Comparison of ENCODE assay signal across 18 cellular contexts in genomic region chr10:110782616-110783015, GRCh38.
A peak's percentile ranks its signal among the peaks of the same experiment; 100 is the strongest.
DNase-seq lines count a peak whose midpoint lies in the region; ATAC-seq, FAIRE-seq and TF ChIP-seq lines count a peak whose summit lies in the region.
"Had no signal": no experiment of that assay in that cellular context is flagged by ENCODE, and none has a peak within 500 bp of the region (broad histone marks: within the 10 kb centered on the region; RNA-seq: fewer than 3 reads in every experiment).

No MANE protein-coding gene starts in this region.

- H3K9ac ChIP-seq in HepG2 (ENCODE audit: insufficient read depth, low read depth, low read length) = no peak overlapping the region
- H3K9ac ChIP-seq: GM23248 had no signal

- H3K9me3 Mint-ChIP-seq in activated T-cell treated with anti-CD3 and anti-CD28 coated beads, Interleukin-2, amount 50 U/mL, for 24 hours = peaks cover 5% of the 10 kb centered on the region
- H3K9me3 Mint-ChIP-seq in CD8-positive, alpha-beta T cell = peaks cover 3% of the 10 kb centered on the region
- no peaks in the 10 kb centered on the region for H3K9me3 Mint-ChIP-seq in activated T-helper 17 cell treated with anti-CD3 and anti-CD28 coated beads, Interleukin-2, amount 50 U/mL, for 72 hours

- 7% methylated on average over 2 of the region's 2 CpGs for WGBS in HepG2 (ENCODE audit: low lambda C conversion rate)
- WGBS in small intestine, 3 donors = 75 to 91% (median 78%) methylated on average over 2 of the region's 2 CpGs

- CTCF ChIA-PET in CD8-positive, alpha-beta T cell (lab: Charles Lee) = interaction anchor here (4.3 kb wide), 1 partner anchor 111 kb away, joined by 19 read pairs; no protein-coding TSS in a partner anchor
- CTCF ChIA-PET in HepG2 (lab: Yijun Ruan, JAX; ENCODE audit: low intra/inter-chr PET ratio, low total read pairs) = no interaction called here

- no peak for TF ChIP-seq POLR2A in HepG2 (IDR thresholded peaks at IDR 0.05; ENCODE audit: insufficient read depth in 1 of 2, low read depth in 2 of 2, low read length in 2 of 2)
- TF ChIP-seq POLR2A in GM12891 (IDR thresholded peaks at IDR 0.05; ENCODE audit: low read depth, low read length) = no peak

- no peak overlapping the region for H3K4me2 ChIP-seq in HepG2 (ENCODE audit: low read depth, low read length)

- H3K27ac ChIP-seq in CD8-positive, alpha-beta T cell (ENCODE audit: low read depth, low read length) = no peak overlapping the region
- H3K27ac ChIP-seq in HepG2 (ENCODE audit: extremely low read length, insufficient read depth, low read length) = no peak overlapping the region
- H3K27ac ChIP-seq in small intestine (ENCODE audit: low read depth in 1 of 2, low read length in 1 of 2) = no peak overlapping the region
- H3K27ac ChIP-seq: GM23248 had no signal

- BruUV-seq in HepG2 (replicated peaks; lab: Mats Ljungman, UMichigan) = no TSS peak

- no peaks in the 10 kb centered on the region for H3K9me3 ChIP-seq in CD8-positive, alpha-beta T cell (ENCODE audit: low read length)
- H3K9me3 ChIP-seq in HepG2 (ENCODE audit: low read length) = no peaks in the 10 kb centered on the region
- no peaks in the 10 kb centered on the region for H3K9me3 ChIP-seq in small intestine (ENCODE audit: control insufficient read depth, low read depth)

- no peak overlapping the region for H3K4me3 Mint-ChIP-seq in activated T-cell treated with anti-CD3 and anti-CD28 coated beads, Interleukin-2, amount 50 U/mL, for 24 hours
- no peak overlapping the region for H3K4me3 Mint-ChIP-seq in CD8-positive, alpha-beta T cell
- H3K4me3 Mint-ChIP-seq in activated T-helper 17 cell treated with anti-CD3 and anti-CD28 coated beads, Interleukin-2, amount 50 U/mL, for 72 hours = no peak overlapping the region

- peak; percentile 4 for TF ChIP-seq CTCF in CD8-positive, alpha-beta T cell (IDR thresholded peaks at IDR 0.05)
- no peak for TF ChIP-seq CTCF in HepG2 (CRISPR knock-in tag; IDR thresholded peaks at IDR 0.05)

- no peak for ATAC-seq in CD8-positive, alpha-beta T cell
- no peak for ATAC-seq in activated T-helper 17 cell treated with anti-CD3 and anti-CD28 coated beads, Interleukin-2, amount 50 U/mL, for 72 hours (replicated peaks)
- ATAC-seq in HepG2 = no peak
- no peak for ATAC-seq in HG02610 (IDR thresholded peaks at IDR 0.05; ENCODE audit: unreplicated experiment)
- ATAC-seq: Panc1 had no signal

- no peaks in the 10 kb centered on the region for H3K79me2 ChIP-seq in HepG2 (ENCODE audit: insufficient read depth, low read length)

- H3K36me3 ChIP-seq in CD8-positive, alpha-beta T cell (ENCODE audit: insufficient read depth, low read length) = no peaks in the 10 kb centered on the region
- H3K36me3 ChIP-seq in HepG2 (replicated peaks in 1 of 2; ENCODE audit: control insufficient read depth in 1 of 2, insufficient read depth in 2 of 2, low read length in 2 of 2) = no peaks in the 10 kb centered on the region
- no peaks in the 10 kb centered on the region for H3K36me3 ChIP-seq in small intestine (ENCODE audit: control insufficient read depth in 2 of 2, insufficient read depth in 2 of 2, low read length in 2 of 2)

- no peaks in the 10 kb centered on the region for H3K27me3 Mint-ChIP-seq in activated T-cell treated with anti-CD3 and anti-CD28 coated beads, Interleukin-2, amount 50 U/mL, for 24 hours
- H3K27me3 Mint-ChIP-seq in CD8-positive, alpha-beta T cell (ENCODE audit: low read depth) = no peaks in the 10 kb centered on the region
- no peaks in the 10 kb centered on the region for H3K27me3 Mint-ChIP-seq in activated T-helper 17 cell treated with anti-CD3 and anti-CD28 coated beads, Interleukin-2, amount 50 U/mL, for 72 hours

- no peak for DNase-seq in activated T-cell treated with anti-CD3 and anti-CD28 coated beads, Interleukin-2, amount 50 U/mL, for 24 hours
- DNase-seq in activated T-cell treated with anti-CD3 and anti-CD28 coated beads for 4 hours = no peak
- no peak for DNase-seq in CD8-positive, alpha-beta T cell
- no peak for DNase-seq in HepG2 (ENCODE audit: low spot score)
- DNase-seq in GM12891 (ENCODE audit: insufficient read length, low spot score) = no peak
- DNase-seq in small intestine = no peak
- DNase-seq: AML-193, DND-41, GDM1, GM23248, MV-4-11, NCI-H1417 treated with DMSO at 0.1 percent for 48 hours, NCI-H2029 treated with DMSO at 0.1 percent for 48 hours, NCI-H510A had no signal

- in situ Hi-C loops in HepG2 (cut with HindIII; ENCODE audit: extremely low pct_ligation_motif_present, low pct_unique_long_range_greater_than_20kb) = no loop called here

- H3K27me3 ChIP-seq in CD8-positive, alpha-beta T cell (ENCODE audit: insufficient read depth, low read length) = no peaks in the 10 kb centered on the region
- H3K27me3 ChIP-seq in HepG2 (ENCODE audit: control insufficient read depth in 1 of 2, insufficient read depth in 2 of 2, low read length in 2 of 2) = peaks cover 0 to 5% of the 10 kb centered on the region in 2 experiments; a peak in 2 of 5 replicates
- H3K27me3 ChIP-seq in small intestine (ENCODE audit: control insufficient read depth in 2 of 2, insufficient read depth in 2 of 2, low read length in 2 of 2) = no peaks in the 10 kb centered on the region

- H3K4me3 ChIP-seq in CD8-positive, alpha-beta T cell (ENCODE audit: low read depth, low read length) = no peak overlapping the region
- no peak overlapping the region for H3K4me3 ChIP-seq in HepG2 (replicated peaks in 1 of 3; ENCODE audit: insufficient read depth in 1 of 3, low read depth in 2 of 3, low read length in 3 of 3)
- no peak overlapping the region for H3K4me3 ChIP-seq in small intestine (ENCODE audit: low read depth in 1 of 2, low read length in 2 of 2)
- H3K4me3 ChIP-seq: GM23248 had no signal

- H3K36me3 Mint-ChIP-seq in activated T-cell treated with anti-CD3 and anti-CD28 coated beads, Interleukin-2, amount 50 U/mL, for 24 hours (ENCODE audit: low read depth) = no peaks in the 10 kb centered on the region
- H3K36me3 Mint-ChIP-seq in CD8-positive, alpha-beta T cell = no peaks in the 10 kb centered on the region
- no peaks in the 10 kb centered on the region for H3K36me3 Mint-ChIP-seq in activated T-helper 17 cell treated with anti-CD3 and anti-CD28 coated beads, Interleukin-2, amount 50 U/mL, for 72 hours (ENCODE audit: low read depth)

- peaks cover 21% of the 10 kb centered on the region for H3K4me1 ChIP-seq in CD8-positive, alpha-beta T cell (ENCODE audit: insufficient read depth, low read length)
- H3K4me1 ChIP-seq in HepG2 (ENCODE audit: insufficient read depth, low read length) (peaks cover 18% of the 10 kb centered on the region), small intestine (ENCODE audit: control insufficient read depth in 2 of 2, insufficient read depth in 1 of 2, low read depth in 1 of 2, low read length in 1 of 2) (peaks cover 0 to 4% of the 10 kb centered on the region in 2 donors)

- FAIRE-seq in HepG2 (lab: Jason Lieb, UNC) (no peak), GM12891 (lab: Jason Lieb, UNC) (no peak), small intestine (lab: Jason Lieb, UNC) (no peak)
- FAIRE-seq: GM19239 had no signal

- TF ChIP-seq EP300 in HepG2 (IDR thresholded peaks at IDR 0.05; ENCODE audit: low read depth in 2 of 2, low read length in 2 of 2) (no peak), HepG2 (CRISPR knock-in tag; IDR thresholded peaks at IDR 0.05; ENCODE audit: borderline replicate concordance) (no peak)

- peaks cover 69% of the 10 kb centered on the region for H3K4me1 Mint-ChIP-seq in activated T-cell treated with anti-CD3 and anti-CD28 coated beads, Interleukin-2, amount 50 U/mL, for 24 hours (ENCODE audit: low read depth)
- H3K4me1 Mint-ChIP-seq in CD8-positive, alpha-beta T cell (ENCODE audit: low read depth) = peaks cover 46% of the 10 kb centered on the region
- H3K4me1 Mint-ChIP-seq in activated T-helper 17 cell treated with anti-CD3 and anti-CD28 coated beads, Interleukin-2, amount 50 U/mL, for 72 hours = peaks cover 20% of the 10 kb centered on the region

- H4K20me1 ChIP-seq in HepG2 (ENCODE audit: insufficient read depth, low read length) = no peaks in the 10 kb centered on the region

- POLR2A ChIA-PET in CD8-positive, alpha-beta T cell (lab: Charles Lee) = interaction anchor here (1.4 kb wide), 1 partner anchor 13 kb away, joined by 3 read pairs; no protein-coding TSS in a partner anchor
- POLR2A ChIA-PET in HepG2 (lab: Yijun Ruan, JAX) = no interaction called here

- intact Hi-C loops in CD8-positive, alpha-beta T cell (cut with DNase I, micrococcal nuclease) = loop anchor here in 1 of 2 experiments (2.0 to 5.0 kb wide), 2 partner anchors 35 to 78 kb away; no protein-coding TSS in a partner anchor
- intact Hi-C loops in HepG2 (cut with micrococcal nuclease; ENCODE audit: unreplicated experiment) = no loop called here

- H3K27ac Mint-ChIP-seq in activated T-cell treated with anti-CD3 and anti-CD28 coated beads, Interleukin-2, amount 50 U/mL, for 24 hours = peak overlapping the region; percentile 48
- H3K27ac Mint-ChIP-seq in CD8-positive, alpha-beta T cell = peak overlapping the region; percentile 94
- H3K27ac Mint-ChIP-seq in activated T-helper 17 cell treated with anti-CD3 and anti-CD28 coated beads, Interleukin-2, amount 50 U/mL, for 72 hours = peak overlapping the region; percentile 83

- TF ChIP-seq RAD21 in HepG2 (CRISPR knock-in tag; IDR thresholded peaks at IDR 0.05) = no peak

- no peak overlapping the region for H2AFZ ChIP-seq in HepG2 (ENCODE audit: low read length)
- H2AFZ ChIP-seq: GM23248 had no signal

TF ChIP-seq in HepG2, 621 proteins besides CTCF, POLR2A, EP300 and RAD21:
- TF ChIP-seq FOSL2 (CRISPR knock-in tag; IDR thresholded peaks at IDR 0.05) (peak; percentile 48; the same call in 1 of the 2 replicates), ATF5 (CRISPR knock-in tag; IDR thresholded peaks at IDR 0.05; ENCODE audit: low read depth) (no peak)

TF ChIP-seq in GM12891, 5 proteins besides CTCF, POLR2A, EP300 and RAD21:
- TF ChIP-seq POU2F2 (IDR thresholded peaks at IDR 0.05; ENCODE audit: low read depth, low read length) (no peak), TAF1 (IDR thresholded peaks at IDR 0.05; ENCODE audit: low read depth, low read length) (no peak), POLR2AphosphoS5 (IDR thresholded peaks at IDR 0.05; ENCODE audit: low read depth, low read length) (no peak), PAX5 (IDR thresholded peaks at IDR 0.05; ENCODE audit: insufficient read depth, low read length, severe bottlenecking) (no peak), SPI1 (IDR thresholded peaks at IDR 0.05; ENCODE audit: low read depth, low read length) (no peak)
